ENCODE assay signal across 9 cellular contexts in genomic region chr16:85652431-85653221, GRCh38. TPM values are rescaled to one million over a fixed set of nuclear protein-coding genes. Genes with fewer than 3 reads are reported as not detected.
DNase-seq lines count a peak whose midpoint lies in the region; ATAC-seq and TF ChIP-seq lines count a peak whose summit lies in the region.
"Had no signal": no experiment of that assay in that cellular context is flagged by ENCODE, and none has a peak within 500 bp of the region (broad histone marks: within the 10 kb centered on the region; RNA-seq: fewer than 3 reads in every experiment).

No MANE protein-coding gene starts in this region.

- no peaks in the 10 kb centered on the region for H3K4me1 ChIP-seq in RWPE2 (ENCODE audit: insufficient read depth, poor library complexity, severe bottlenecking)
- peaks cover 25 to 47% (median 41%) of the 10 kb centered on the region in 4 donors for H3K4me1 ChIP-seq in esophagus muscularis mucosa
- H3K4me1 ChIP-seq in neural progenitor cell = peaks cover 37% of the 10 kb centered on the region

- ATAC-seq in Right ventricle myocardium inferior (peak; percentile 61), RWPE2 (ENCODE audit: low read depth) (peak; percentile 30), GM19467 (IDR thresholded peaks at IDR 0.05; ENCODE audit: unreplicated experiment) (no peak)

- H3K27ac ChIP-seq in RWPE2 (ENCODE audit: poor library complexity, severe bottlenecking) = no peak overlapping the region
- H3K27ac ChIP-seq in esophagus muscularis mucosa (replicated peaks in 1 of 4) = peak overlapping the region; percentile 76 to 92 (median 90)
- H3K27ac ChIP-seq in neural progenitor cell = peak overlapping the region; percentile 60

- peaks cover 4% of the 10 kb centered on the region for H3K36me3 Mint-ChIP-seq in neural progenitor cell
- no peaks in the 10 kb centered on the region for H3K36me3 Mint-ChIP-seq in endothelial cell (ENCODE audit: low read depth, unreplicated experiment)

- H3K9me3 ChIP-seq in RWPE2 (ENCODE audit: severe bottlenecking) (no peaks in the 10 kb centered on the region), esophagus muscularis mucosa (no peaks in the 10 kb centered on the region), neural progenitor cell (ENCODE audit: low read depth) (no peaks in the 10 kb centered on the region)

- H3K27me3 ChIP-seq in RWPE2 (ENCODE audit: insufficient read depth, poor library complexity, severe bottlenecking) (no peaks in the 10 kb centered on the region), esophagus muscularis mucosa (no peaks in the 10 kb centered on the region), neural progenitor cell (no peaks in the 10 kb centered on the region)

- DNase-seq in Right ventricle myocardium inferior (ENCODE audit: missing footprints) = peak; percentile 75
- DNase-seq in cardiac septum (ENCODE audit: low spot score) = no peak
- DNase-seq in RWPE2 (ENCODE audit: low spot score) = no peak
- peak; percentile 92 for DNase-seq in esophagus muscularis mucosa (ENCODE audit: extremely low spot score)
- DNase-seq in neural progenitor cell (ENCODE audit: low spot score) = peak; percentile 80
- DNase-seq in endothelial cell (ENCODE audit: low spot score) = no peak
- no peak for DNase-seq in activated CD4-positive, alpha-beta T cell treated with anti-CD3 and anti-CD28 coated beads for 1 hour
- DNase-seq: activated B cell treated with CpG ODN at 0.5 μM for 24 hours had no signal

- H3K4me2 ChIP-seq in neural progenitor cell = peak overlapping the region; percentile 19

- H3K27ac Mint-ChIP-seq in neural progenitor cell (peak overlapping the region; percentile 90), endothelial cell (ENCODE audit: unreplicated experiment) (no peak overlapping the region)
- H3K27ac Mint-ChIP-seq: activated B cell treated with CpG ODN at 0.5 μM for 24 hours had no signal

- H3K4me3 Mint-ChIP-seq in neural progenitor cell (no peak overlapping the region), endothelial cell (ENCODE audit: unreplicated experiment) (no peak overlapping the region)
- H3K4me3 Mint-ChIP-seq: activated B cell treated with CpG ODN at 0.5 μM for 24 hours had no signal

- no peaks in the 10 kb centered on the region for H3K9me3 Mint-ChIP-seq in neural progenitor cell
- H3K9me3 Mint-ChIP-seq in endothelial cell (ENCODE audit: unreplicated experiment) = no peaks in the 10 kb centered on the region
- H3K9me3 Mint-ChIP-seq: activated B cell treated with CpG ODN at 0.5 μM for 24 hours had no signal

- no peak for TF ChIP-seq CTCF in RWPE2 (IDR thresholded peaks at IDR 0.05; ENCODE audit: poor library complexity, severe bottlenecking)
- no peak for TF ChIP-seq CTCF in esophagus muscularis mucosa (IDR thresholded peaks at IDR 0.05)
- no peak for TF ChIP-seq CTCF in neural progenitor cell (IDR thresholded peaks at IDR 0.05)
- no peak for TF ChIP-seq CTCF in endothelial cell (IDR thresholded peaks at IDR 0.05; ENCODE audit: unreplicated experiment)

- no peak for TF ChIP-seq POLR2A in esophagus muscularis mucosa (IDR thresholded peaks at IDR 0.05; ENCODE audit: low read depth)

- intact Hi-C loops in Right ventricle myocardium inferior (cut with DNase I) = no loop called here
- intact Hi-C loops in cardiac septum (cut with DNase I) = no loop called here
- intact Hi-C loops in esophagus muscularis mucosa (cut with DNase I) = no loop called here

- H3K4me1 Mint-ChIP-seq in neural progenitor cell (peaks cover 22% of the 10 kb centered on the region), endothelial cell (ENCODE audit: unreplicated experiment) (no peaks in the 10 kb centered on the region)

- no peak overlapping the region for H2AFZ ChIP-seq in neural progenitor cell (replicated peaks)

- H3K79me2 ChIP-seq in neural progenitor cell (ENCODE audit: low read depth) = no peaks in the 10 kb centered on the region

- H3K9ac ChIP-seq in neural progenitor cell = no peak overlapping the region

- H4K20me1 ChIP-seq in neural progenitor cell (ENCODE audit: low read depth) = peaks cover 8% of the 10 kb centered on the region

- H3K4me3 ChIP-seq in RWPE2 (ENCODE audit: severe bottlenecking) = no peak overlapping the region
- peak overlapping the region in 3 of 4 donors; percentile 15 to 28 (median 20) for H3K4me3 ChIP-seq in esophagus muscularis mucosa
- no peak overlapping the region for H3K4me3 ChIP-seq in neural progenitor cell

- H3K36me3 ChIP-seq in RWPE2 (ENCODE audit: low read depth) (peaks cover 32% of the 10 kb centered on the region), esophagus muscularis mucosa (peaks cover 19 to 67% (median 58%) of the 10 kb centered on the region in 4 donors), neural progenitor cell (no peaks in the 10 kb centered on the region)

- peaks cover 7% of the 10 kb centered on the region for H3K27me3 Mint-ChIP-seq in neural progenitor cell (ENCODE audit: insufficient read depth, low read depth)
- H3K27me3 Mint-ChIP-seq in endothelial cell (ENCODE audit: unreplicated experiment) = peaks cover 11% of the 10 kb centered on the region
- H3K27me3 Mint-ChIP-seq: activated B cell treated with CpG ODN at 0.5 μM for 24 hours had no signal

- peaks cover 31% of the 10 kb centered on the region for H3F3A ChIP-seq in neural progenitor cell (ENCODE audit: low read depth)

- whole genome bisulfite sequencing in esophagus muscularis mucosa = 14% methylated on average over 13 of the region's 35 CpGs

- no peak for TF ChIP-seq EP300 in esophagus muscularis mucosa (IDR thresholded peaks at IDR 0.05)

RNA-seq across cellular contexts. Expression of gene GINS2, which starts 36.1 kb away (rescaled TPM):
- total RNA-seq in Right ventricle myocardium inferior = 1.4 TPM
- 0.38 TPM for total RNA-seq in cardiac septum
- total RNA-seq in esophagus muscularis mucosa = under 1 TPM in 2 of 4 donors, not detected in 2; 0.17 to 0.84 TPM
- 47.9 and 51.9 TPM in 2 replicates for total RNA-seq in neural progenitor cell (ENCODE audit: low replicate concordance)
- total RNA-seq in endothelial cell (ENCODE audit: unreplicated experiment) = 9.1 TPM

RNA-seq across cellular contexts. Expression of gene GSE1, which starts 39.5 kb away (rescaled TPM):
- total RNA-seq in Right ventricle myocardium inferior (28.9 TPM), cardiac septum (56.4 TPM), esophagus muscularis mucosa (10 to 100 TPM; 45.4 to 79.4 (median 49.5) TPM), neural progenitor cell (ENCODE audit: low replicate concordance) (7.7 and 20.4 TPM in 2 replicates), endothelial cell (ENCODE audit: unreplicated experiment) (23.9 TPM)

Comparison
In these comparisons a context has a peak if more than half of its experiments do, and no peak if none do; other contexts are left out.
1. DNase-seq: peak in Right ventricle myocardium inferior (single experiment), esophagus muscularis mucosa (single experiment) and neural progenitor cell (single experiment); none in cardiac septum (single experiment), RWPE2 (single experiment), endothelial cell (single experiment) and activated CD4-positive, alpha-beta T cell treated with anti-CD3 and anti-CD28 coated beads for 1 hour (single experiment).
2. H3K4me3 ChIP-seq: peak in esophagus muscularis mucosa (3 of 4); none in RWPE2 (single experiment) and neural progenitor cell (single experiment).